10 cellular contexts compared by ENCODE assay signal in genomic region chr2:48316753-48317750, GRCh38. TPM values are rescaled to one million over a fixed set of nuclear protein-coding genes. Genes with fewer than 3 reads are reported as not detected.
DNase-seq lines count a peak whose midpoint lies in the region; TF ChIP-seq lines count a peak whose summit lies in the region.
"Had no signal": no experiment of that assay in that cellular context is flagged by ENCODE, and none has a peak within 500 bp of the region (broad histone marks: within the 10 kb centered on the region; RNA-seq: fewer than 3 reads in every experiment).

No MANE protein-coding gene starts in this region.

- H3K9me3 ChIP-seq in SU-DHL-6 (ENCODE audit: insufficient read depth, low read length) (no peaks in the 10 kb centered on the region), subcutaneous abdominal adipose tissue (ENCODE audit: control insufficient read depth in 5 of 5, low read length in 5 of 5) (no peaks in the 10 kb centered on the region)

- H3K4me3 ChIP-seq in SU-DHL-6 (ENCODE audit: insufficient read depth, low read length, poor library complexity, severe bottlenecking) (peak overlapping the region; percentile 93), epithelial cell of esophagus (ENCODE audit: low read length) (peak overlapping the region; percentile 65), subcutaneous abdominal adipose tissue (ENCODE audit: low read depth in 1 of 5, low read length in 5 of 5) (no peak overlapping the region)

- H3F3A ChIP-seq in SU-DHL-6 (ENCODE audit: insufficient read depth): peaks cover 33% of the 10 kb centered on the region

- CTCF ChIA-PET in activated naive CD4-positive, alpha-beta T cell treated with anti-CD3 and anti-CD28 coated beads for 36 hours (lab: Charles Lee): no interaction called here

- H3K9me3 Mint-ChIP-seq in activated naive CD4-positive, alpha-beta T cell treated with anti-CD3 and anti-CD28 coated beads for 36 hours: no peaks in the 10 kb centered on the region

- peaks cover 5 to 33% (median 29%) of the 10 kb centered on the region in 5 donors for H3K4me1 ChIP-seq in subcutaneous abdominal adipose tissue (ENCODE audit: control insufficient read depth in 5 of 5, insufficient read depth in 5 of 5, low read length in 5 of 5)

- H3K4me2 ChIP-seq in SU-DHL-6 (ENCODE audit: low read depth, low read length, poor library complexity, severe bottlenecking): peak overlapping the region; percentile 100

- H3K79me2 ChIP-seq in SU-DHL-6 (ENCODE audit: insufficient read depth, low read length): peaks cover 70% of the 10 kb centered on the region

- no peak for TF ChIP-seq CTCF in SU-DHL-6 (IDR thresholded peaks at IDR 0.05; ENCODE audit: insufficient read depth, low read length, poor library complexity, severe bottlenecking)
- TF ChIP-seq CTCF in epithelial cell of esophagus (IDR thresholded peaks at IDR 0.05; ENCODE audit: insufficient read depth, low read depth, low read length, missing control alignments): no peak

- H3K27ac ChIP-seq in SU-DHL-6 (ENCODE audit: low read depth, low read length) (peak overlapping the region; percentile 93), subcutaneous abdominal adipose tissue (ENCODE audit: low read depth, low read length) (peak overlapping the region; percentile 100)

- H3K36me3 Mint-ChIP-seq in activated naive CD4-positive, alpha-beta T cell treated with anti-CD3 and anti-CD28 coated beads for 36 hours (ENCODE audit: low read depth): peaks cover 5% of the 10 kb centered on the region

- no peaks in the 10 kb centered on the region; the same call in 1 of the 2 replicates for H3K36me3 ChIP-seq in SU-DHL-6 (ENCODE audit: low read length)
- no peaks in the 10 kb centered on the region for H3K36me3 ChIP-seq in subcutaneous abdominal adipose tissue (ENCODE audit: control insufficient read depth in 5 of 5, insufficient read depth in 5 of 5, low read length in 5 of 5)

- no peaks in the 10 kb centered on the region for H3K9me2 ChIP-seq in SU-DHL-6 (replicated peaks; ENCODE audit: insufficient read depth, low read length)

- H3K4me1 Mint-ChIP-seq in activated naive CD4-positive, alpha-beta T cell treated with anti-CD3 and anti-CD28 coated beads for 36 hours (ENCODE audit: low read depth): peaks cover 44% of the 10 kb centered on the region

- no peaks in the 10 kb centered on the region for H4K20me1 ChIP-seq in SU-DHL-6 (ENCODE audit: low read depth, low read length)

- intact Hi-C loops in activated naive CD4-positive, alpha-beta T cell treated with anti-CD3 and anti-CD28 coated beads for 36 hours (cut with micrococcal nuclease): loop anchor here (2.0 kb wide), 1 partner anchor 14 kb away; no protein-coding TSS in a partner anchor

- no peak overlapping the region for H2AFZ ChIP-seq in SU-DHL-6 (ENCODE audit: low read depth, low read length, severe bottlenecking)

- peak; percentile 16 for DNase-seq in activated naive CD4-positive, alpha-beta T cell treated with anti-CD3 and anti-CD28 coated beads for 36 hours
- DNase-seq in activated naive CD4-positive, alpha-beta T cell (lab: John Stamatoyannopoulos, UW): no peak
- DNase-seq in epithelial cell of esophagus (ENCODE audit: low read depth) (no peak), NCI-H187 (lab: John Stamatoyannopoulos, UW) (no peak), NCI-H526 treated with DMSO at 0.1 percent for 48 hours (lab: John Stamatoyannopoulos, UW) (no peak), RPMI8226 (no peak)
- DNase-seq: retina had no signal

- no peaks in the 10 kb centered on the region for H3K27me3 Mint-ChIP-seq in activated naive CD4-positive, alpha-beta T cell treated with anti-CD3 and anti-CD28 coated beads for 36 hours (ENCODE audit: low read depth)
- H3K27me3 Mint-ChIP-seq: dendritic cell treated with granulocyte-macrophage colony-stimulating factor and Interleukin-4, amounts not matched to agents 40 ng/mL and 50 ng/mL, for 4 days had no signal

- H3K4me3 Mint-ChIP-seq in activated naive CD4-positive, alpha-beta T cell treated with anti-CD3 and anti-CD28 coated beads for 36 hours: peak overlapping the region; percentile 50

- peak overlapping the region; percentile 95 for H3K9ac ChIP-seq in SU-DHL-6 (ENCODE audit: low read length)
- H3K9ac ChIP-seq in subcutaneous abdominal adipose tissue (ENCODE audit: low read length in 5 of 5): peak overlapping the region in 2 of 5 donors; percentile 45 to 99

- H3K27me3 ChIP-seq in SU-DHL-6 (ENCODE audit: low read length) (no peaks in the 10 kb centered on the region), subcutaneous abdominal adipose tissue (ENCODE audit: control insufficient read depth in 5 of 5, insufficient read depth in 4 of 5, low read length in 5 of 5) (no peaks in the 10 kb centered on the region)

- peak overlapping the region; percentile 65 for H3K27ac Mint-ChIP-seq in activated naive CD4-positive, alpha-beta T cell treated with anti-CD3 and anti-CD28 coated beads for 36 hours

RNA-seq across cellular contexts. Expression of gene FOXN2, which starts 2.6 kb away (rescaled TPM):
- total RNA-seq in activated naive CD4-positive, alpha-beta T cell treated with anti-CD3 and anti-CD28 coated beads for 36 hours: 10 to 100 TPM; 38.9 to 39.5 TPM

Comparison
In these comparisons a context has a peak if more than half of its experiments do, and no peak if none do; other contexts are left out.
1. H3K4me3 ChIP-seq: peak in SU-DHL-6 (single experiment) and epithelial cell of esophagus (single experiment); none in subcutaneous abdominal adipose tissue (0 of 5).